ENCODE assay signal across 2 cellular contexts in genomic region chr2:173395567-173396351, GRCh38.
TF ChIP-seq lines count a peak whose summit lies in the region.

No MANE protein-coding gene starts in this region.

TF ChIP-seq in GM23338, 12 proteins besides CTCF, POLR2A, EP300 and RAD21:
- TF ChIP-seq STAT1 (IDR thresholded peaks at IDR 0.05; ENCODE audit: unreplicated experiment) (no peak), CREB1 (CRISPR knock-in tag; IDR thresholded peaks at IDR 0.05; ENCODE audit: low read depth) (no peak), ZNF114 (CRISPR knock-in tag; IDR thresholded peaks at IDR 0.05) (no peak), ZNF331 (CRISPR knock-in tag; IDR thresholded peaks at IDR 0.05; ENCODE audit: low read depth) (no peak), REST (IDR thresholded peaks at IDR 0.05; ENCODE audit: unreplicated experiment) (no peak), EZH2 (IDR thresholded peaks at IDR 0.05; ENCODE audit: low read depth, unreplicated experiment) (no peak), EZH2phosphoT487 (IDR thresholded peaks at IDR 0.05; ENCODE audit: unreplicated experiment) (no peak), NANOG (IDR thresholded peaks at IDR 0.05; ENCODE audit: borderline replicate concordance) (no peak)
- TF ChIP-seq, protein P1, sequence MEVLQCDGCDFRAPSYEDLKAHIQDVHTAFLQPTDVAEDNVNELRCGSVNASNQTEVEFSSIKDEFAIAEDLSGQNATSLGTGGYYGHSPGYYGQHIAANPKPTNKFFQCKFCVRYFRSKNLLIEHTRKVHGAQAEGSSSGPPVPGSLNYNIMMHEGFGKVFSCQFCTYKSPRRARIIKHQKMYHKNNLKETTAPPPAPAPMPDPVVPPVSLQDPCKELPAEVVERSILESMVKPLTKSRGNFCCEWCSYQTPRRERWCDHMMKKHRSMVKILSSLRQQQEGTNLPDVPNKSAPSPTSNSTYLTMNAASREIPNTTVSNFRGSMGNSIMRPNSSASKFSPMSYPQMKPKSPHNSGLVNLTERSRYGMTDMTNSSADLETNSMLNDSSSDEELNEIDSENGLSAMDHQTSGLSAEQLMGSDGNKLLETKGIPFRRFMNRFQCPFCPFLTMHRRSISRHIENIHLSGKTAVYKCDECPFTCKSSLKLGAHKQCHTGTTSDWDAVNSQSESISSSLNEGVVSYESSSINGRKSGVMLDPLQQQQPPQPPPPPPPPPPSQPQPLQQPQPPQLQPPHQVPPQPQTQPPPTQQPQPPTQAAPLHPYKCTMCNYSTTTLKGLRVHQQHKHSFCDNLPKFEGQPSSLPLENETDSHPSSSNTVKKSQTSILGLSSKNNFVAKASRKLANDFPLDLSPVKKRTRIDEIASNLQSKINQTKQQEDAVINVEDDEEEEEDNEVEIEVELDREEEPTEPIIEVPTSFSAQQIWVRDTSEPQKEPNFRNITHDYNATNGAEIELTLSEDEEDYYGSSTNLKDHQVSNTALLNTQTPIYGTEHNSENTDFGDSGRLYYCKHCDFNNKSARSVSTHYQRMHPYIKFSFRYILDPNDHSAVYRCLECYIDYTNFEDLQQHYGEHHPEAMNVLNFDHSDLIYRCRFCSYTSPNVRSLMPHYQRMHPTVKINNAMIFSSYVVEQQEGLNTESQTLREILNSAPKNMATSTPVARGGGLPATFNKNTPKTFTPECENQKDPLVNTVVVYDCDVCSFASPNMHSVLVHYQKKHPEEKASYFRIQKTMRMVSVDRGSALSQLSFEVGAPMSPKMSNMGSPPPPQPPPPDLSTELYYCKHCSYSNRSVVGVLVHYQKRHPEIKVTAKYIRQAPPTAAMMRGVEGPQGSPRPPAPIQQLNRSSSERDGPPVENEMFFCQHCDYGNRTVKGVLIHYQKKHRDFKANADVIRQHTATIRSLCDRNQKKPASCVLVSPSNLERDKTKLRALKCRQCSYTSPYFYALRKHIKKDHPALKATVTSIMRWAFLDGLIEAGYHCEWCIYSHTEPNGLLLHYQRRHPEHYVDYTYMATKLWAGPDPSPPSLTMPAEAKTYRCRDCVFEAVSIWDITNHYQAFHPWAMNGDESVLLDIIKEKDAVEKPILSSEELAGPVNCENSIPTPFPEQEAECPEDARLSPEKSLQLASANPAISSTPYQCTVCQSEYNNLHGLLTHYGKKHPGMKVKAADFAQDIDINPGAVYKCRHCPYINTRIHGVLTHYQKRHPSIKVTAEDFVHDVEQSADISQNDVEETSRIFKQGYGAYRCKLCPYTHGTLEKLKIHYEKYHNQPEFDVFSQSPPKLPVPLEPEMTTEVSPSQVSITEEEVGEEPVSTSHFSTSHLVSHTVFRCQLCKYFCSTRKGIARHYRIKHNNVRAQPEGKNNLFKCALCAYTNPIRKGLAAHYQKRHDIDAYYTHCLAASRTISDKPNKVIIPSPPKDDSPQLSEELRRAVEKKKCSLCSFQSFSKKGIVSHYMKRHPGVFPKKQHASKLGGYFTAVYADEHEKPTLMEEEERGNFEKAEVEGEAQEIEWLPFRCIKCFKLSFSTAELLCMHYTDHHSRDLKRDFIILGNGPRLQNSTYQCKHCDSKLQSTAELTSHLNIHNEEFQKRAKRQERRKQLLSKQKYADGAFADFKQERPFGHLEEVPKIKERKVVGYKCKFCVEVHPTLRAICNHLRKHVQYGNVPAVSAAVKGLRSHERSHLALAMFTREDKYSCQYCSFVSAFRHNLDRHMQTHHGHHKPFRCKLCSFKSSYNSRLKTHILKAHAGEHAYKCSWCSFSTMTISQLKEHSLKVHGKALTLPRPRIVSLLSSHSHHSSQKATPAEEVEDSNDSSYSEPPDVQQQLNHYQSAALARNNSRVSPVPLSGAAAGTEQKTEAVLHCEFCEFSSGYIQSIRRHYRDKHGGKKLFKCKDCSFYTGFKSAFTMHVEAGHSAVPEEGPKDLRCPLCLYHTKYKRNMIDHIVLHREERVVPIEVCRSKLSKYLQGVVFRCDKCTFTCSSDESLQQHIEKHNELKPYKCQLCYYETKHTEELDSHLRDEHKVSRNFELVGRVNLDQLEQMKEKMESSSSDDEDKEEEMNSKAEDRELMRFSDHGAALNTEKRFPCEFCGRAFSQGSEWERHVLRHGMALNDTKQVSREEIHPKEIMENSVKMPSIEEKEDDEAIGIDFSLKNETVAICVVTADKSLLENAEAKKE (CRISPR knock-in tag; IDR thresholded peaks at IDR 0.05) = no peak

TF ChIP-seq in H1, 55 proteins besides CTCF, POLR2A, EP300 and RAD21:
- no peak for TF ChIP-seq CEBPB (IDR thresholded peaks at IDR 0.05; ENCODE audit: low read depth, low read length)
TF ChIP-seq in H1: peak in this region for 0.
